ENCODE assay signal across 18 cellular contexts in genomic region chr12:95956557-95957145, GRCh38. TPM values are rescaled to one million over a fixed set of nuclear protein-coding genes. Genes with fewer than 3 reads are reported as not detected.
"Had no signal": no experiment of that assay in that cellular context is flagged by ENCODE, and none has a peak within 500 bp of the region (broad histone marks: within the 10 kb centered on the region; RNA-seq: fewer than 3 reads in every experiment).

No MANE protein-coding gene starts in this region.

- DNase-seq: activated B cell treated with CpG ODN at 0.5 μM for 24 hours; activated CD4-positive, alpha-beta T cell treated with anti-CD3 and anti-CD28 coated beads, Interleukin-2, amount 10 ng/mL, durations not matched to agents 24 days and 14 days; activated naive CD4-positive, alpha-beta T cell treated with Interleukin-2 at 50 U/mL for 16 hours; activated naive CD8-positive, alpha-beta T cell treated with anti-CD3 and anti-CD28 coated beads, Interleukin-2, amount 50 U/mL, for 24 hours; cortex of kidney; effector memory CD4-positive, alpha-beta T cell; gastrocnemius medialis; kidney glomerular epithelial cell; pancreas; stimulated activated CD4-positive, alpha-beta T cell treated with anti-CD3 and anti-CD28 coated beads, Interleukin-4, amount 100 ng/mL, for 24 hours had no signal

- H3K27me3 Mint-ChIP-seq: activated B cell treated with CpG ODN at 0.5 μM for 24 hours; activated naive CD8-positive, alpha-beta T cell treated with anti-CD3 and anti-CD28 coated beads, Interleukin-2, amount 50 U/mL, for 24 hours; stimulated activated naive CD8-positive, alpha-beta T cell treated with anti-CD3 and anti-CD28 coated beads, Interleukin-15, Interleukin-2, amounts not matched to agents 100 ng/mL and 50 ng/mL, for 24 hours had no signal

- H3K4me3 Mint-ChIP-seq: activated B cell treated with CpG ODN at 0.5 μM for 24 hours; activated CD4-positive, alpha-beta T cell treated with anti-CD3 and anti-CD28 coated beads, Interleukin-2, amount 10 ng/mL, durations not matched to agents 24 days and 14 days; activated naive CD8-positive, alpha-beta T cell treated with anti-CD3 and anti-CD28 coated beads, Interleukin-2, amount 50 U/mL, for 24 hours; activated T-helper 1 cell treated with anti-CD3 and anti-CD28 coated beads, Interleukin-12 subunit alpha, Interleukin-12 subunit beta, Interleukin-2, Interleukin-4 antibody, amounts not matched to agents 30 ng/mL and 10 ng/mL and 1 ng/mL, durations not matched to agents 14 hours and 24 hours and 36 hours; neural crest cell; stimulated activated naive CD8-positive, alpha-beta T cell treated with anti-CD3 and anti-CD28 coated beads, Interleukin-15, Interleukin-2, amounts not matched to agents 100 ng/mL and 50 ng/mL, for 24 hours had no signal

- H3K9me3 Mint-ChIP-seq: activated B cell treated with CpG ODN at 0.5 μM for 24 hours; activated CD4-positive, alpha-beta T cell treated with anti-CD3 and anti-CD28 coated beads, Interleukin-2, amount 10 ng/mL, durations not matched to agents 24 days and 14 days; activated naive CD8-positive, alpha-beta T cell treated with anti-CD3 and anti-CD28 coated beads, Interleukin-2, amount 50 U/mL, for 24 hours; activated T-helper 1 cell treated with anti-CD3 and anti-CD28 coated beads, Interleukin-12 subunit alpha, Interleukin-12 subunit beta, Interleukin-2, Interleukin-4 antibody, amounts not matched to agents 30 ng/mL and 10 ng/mL and 1 ng/mL, durations not matched to agents 14 hours and 24 hours and 36 hours; neural crest cell; stimulated activated naive CD8-positive, alpha-beta T cell treated with anti-CD3 and anti-CD28 coated beads, Interleukin-15, Interleukin-2, amounts not matched to agents 100 ng/mL and 50 ng/mL, for 24 hours had no signal

- H3K9me3 ChIP-seq: gastrocnemius medialis, pancreas had no signal

- H3K4me1 Mint-ChIP-seq: activated B cell treated with CpG ODN at 0.5 μM for 24 hours; activated CD4-positive, alpha-beta T cell treated with anti-CD3 and anti-CD28 coated beads, Interleukin-2, amount 10 ng/mL, durations not matched to agents 24 days and 14 days; activated naive CD8-positive, alpha-beta T cell treated with anti-CD3 and anti-CD28 coated beads, Interleukin-2, amount 50 U/mL, for 24 hours; neural crest cell had no signal

- H3K27ac Mint-ChIP-seq: activated B cell treated with CpG ODN at 0.5 μM for 24 hours; activated CD4-positive, alpha-beta T cell treated with anti-CD3 and anti-CD28 coated beads, Interleukin-2, amount 10 ng/mL, durations not matched to agents 24 days and 14 days; activated naive CD8-positive, alpha-beta T cell treated with anti-CD3 and anti-CD28 coated beads, Interleukin-2, amount 50 U/mL, for 24 hours; activated T-helper 1 cell treated with anti-CD3 and anti-CD28 coated beads, Interleukin-12 subunit alpha, Interleukin-12 subunit beta, Interleukin-2, Interleukin-4 antibody, amounts not matched to agents 30 ng/mL and 10 ng/mL and 1 ng/mL, durations not matched to agents 14 hours and 24 hours and 36 hours; stimulated activated naive CD8-positive, alpha-beta T cell treated with anti-CD3 and anti-CD28 coated beads, Interleukin-15, Interleukin-2, amounts not matched to agents 100 ng/mL and 50 ng/mL, for 24 hours had no signal

- ATAC-seq: activated naive CD8-positive, alpha-beta T cell treated with anti-CD3 and anti-CD28 coated beads, Interleukin-2, amount 50 U/mL, for 24 hours; gastrocnemius medialis; pancreas had no signal

RNA-seq across cellular contexts. Expression of gene CCDC38, which starts 14.2 kb away (rescaled TPM):
- total RNA-seq: activated CD4-positive, alpha-beta T cell treated with anti-CD3 and anti-CD28 coated beads, Interleukin-2, amount 10 ng/mL, durations not matched to agents 24 days and 14 days; activated T-helper 1 cell treated with anti-CD3 and anti-CD28 coated beads, Interleukin-12 subunit alpha, Interleukin-12 subunit beta, Interleukin-2, Interleukin-4 antibody, amounts not matched to agents 30 ng/mL and 10 ng/mL and 1 ng/mL, durations not matched to agents 14 hours and 24 hours and 36 hours; cardiac muscle cell; fibroblast of lung; gastrocnemius medialis; neural crest cell; pancreas; temporal lobe; urinary bladder had no signal

RNA-seq across cellular contexts. Expression of gene HAL, which starts 39.5 kb away (rescaled TPM):
- total RNA-seq: cardiac muscle cell, myocyte, urinary bladder had no signal
